15 cellular contexts compared by ENCODE assay signal in genomic region chr17:728911-729310, GRCh38. TPM values are rescaled to one million over a fixed set of nuclear protein-coding genes. Genes with fewer than 3 reads are reported as not detected.
DNase-seq lines count a peak whose midpoint lies in the region; ATAC-seq and TF ChIP-seq lines count a peak whose summit lies in the region.
"Had no signal": no experiment of that assay in that cellular context is flagged by ENCODE, and none has a peak within 500 bp of the region (broad histone marks: within the 10 kb centered on the region; RNA-seq: fewer than 3 reads in every experiment).

No MANE protein-coding gene starts in this region.

- ATAC-seq in PC-3 (no peak), HG02759 (IDR thresholded peaks at IDR 0.05; ENCODE audit: unreplicated experiment) (no peak), GM21723 (IDR thresholded peaks at IDR 0.05; ENCODE audit: unreplicated experiment) (no peak)
- ATAC-seq: CD8-positive, alpha-beta T cell had no signal

- CTCF ChIA-PET in PC-3 (lab: Charles Lee), result no interaction called here

- no peaks in the 10 kb centered on the region for H3K36me3 ChIP-seq in PC-3 (ENCODE audit: low read depth, low read length)
- no peaks in the 10 kb centered on the region for H3K36me3 ChIP-seq in esophagus squamous epithelium
- no peaks in the 10 kb centered on the region for H3K36me3 ChIP-seq in brain microvascular endothelial cell (replicated peaks)
- H3K36me3 ChIP-seq: Peyer's patch had no signal

- H3K27me3 ChIP-seq in PC-3 (ENCODE audit: low read length) (no peaks in the 10 kb centered on the region), esophagus squamous epithelium (no peaks in the 10 kb centered on the region), brain microvascular endothelial cell (replicated peaks) (no peaks in the 10 kb centered on the region)
- H3K27me3 ChIP-seq: Peyer's patch had no signal

- 59 to 65% methylated on average over 5 of the region's 5 CpGs for WGBS in esophagus squamous epithelium, 2 donors

- H3K4me1 ChIP-seq in PC-3 (ENCODE audit: insufficient read depth, low read length) (peaks cover 25% of the 10 kb centered on the region), esophagus squamous epithelium (peaks cover 22 to 69% (median 23%) of the 10 kb centered on the region in 3 donors)

- BruUV-seq in PC-3 (replicated peaks; lab: Mats Ljungman, UMichigan), result no TSS peak

- no peak for TF ChIP-seq CTCF in PC-3 (conservative IDR thresholded peaks at IDR 0.05; ENCODE audit: low read depth, low read length)
- TF ChIP-seq CTCF in esophagus squamous epithelium (IDR thresholded peaks at IDR 0.05), result no peak
- no peak for TF ChIP-seq CTCF in brain microvascular endothelial cell (IDR thresholded peaks at IDR 0.05; ENCODE audit: low read depth, low read length, missing control alignments)

- H3K4me2 ChIP-seq in PC-3 (ENCODE audit: low read length), result peak overlapping the region; percentile 57; the same call in 1 of the 2 replicates

- H3K27ac ChIP-seq in PC-3 (ENCODE audit: low read length), result peak overlapping the region; percentile 10
- peak overlapping the region; percentile 81 to 96 (median 89) for H3K27ac ChIP-seq in esophagus squamous epithelium
- H3K27ac ChIP-seq in brain microvascular endothelial cell, result no peak overlapping the region
- no peak overlapping the region for H3K27ac ChIP-seq in caudate nucleus (ENCODE audit: low read depth, low read length)
- H3K27ac ChIP-seq: Peyer's patch had no signal

- H3K4me3 ChIP-seq in PC-3 (ENCODE audit: low read length), result no peak overlapping the region
- H3K4me3 ChIP-seq in esophagus squamous epithelium, result no peak overlapping the region
- H3K4me3 ChIP-seq in brain microvascular endothelial cell (ENCODE audit: low read depth, low read length), result no peak overlapping the region
- H3K4me3 ChIP-seq: Peyer's patch had no signal

- H3K79me2 ChIP-seq in PC-3 (ENCODE audit: low read length), result peaks cover 16% of the 10 kb centered on the region

- H3K9me2 ChIP-seq in PC-3 (replicated peaks; ENCODE audit: low read length), result no peaks in the 10 kb centered on the region

- in situ Hi-C loops in brain microvascular endothelial cell (cut with HindIII; ENCODE audit: low pct_ligation_motif_present, low sequenced_read_pairs), result no loop called here

- H4K20me1 ChIP-seq in PC-3 (ENCODE audit: low read length), result no peaks in the 10 kb centered on the region

- H3K9me3 ChIP-seq in PC-3 (ENCODE audit: low read length) (no peaks in the 10 kb centered on the region), esophagus squamous epithelium (no peaks in the 10 kb centered on the region)
- H3K9me3 ChIP-seq: Peyer's patch had no signal

- DNase-seq in HPDE6-E6E7 (ENCODE audit: extremely low spot score), result peak; percentile 92
- peak; percentile 61 for DNase-seq in PC-3
- no peak for DNase-seq in esophagus squamous epithelium (lab: John Stamatoyannopoulos, UW)
- peak; percentile 80 for DNase-seq in renal cortical epithelial cell (ENCODE audit: low read depth)
- DNase-seq in brain microvascular endothelial cell, result no peak
- no peak for DNase-seq in caudate nucleus (lab: John Stamatoyannopoulos, UW)
- DNase-seq: CD8-positive, alpha-beta T cell; H9; Karpas-422; NCI-H1930; NCI-H510A; Peyer's patch; SIG-M5 had no signal

- TF ChIP-seq POLR2A in esophagus squamous epithelium (IDR thresholded peaks at IDR 0.05), result no peak

- no peaks in the 10 kb centered on the region for H3F3A ChIP-seq in PC-3 (ENCODE audit: low read length, unreplicated experiment)

- POLR2A ChIA-PET in PC-3 (lab: Charles Lee; ENCODE audit: unreplicated experiment), result no interaction called here

- H3K9ac ChIP-seq in PC-3 (ENCODE audit: low read length), result no peak overlapping the region

- no peak overlapping the region for H2AFZ ChIP-seq in PC-3 (ENCODE audit: low read length)

- intact Hi-C loops in PC-3 (cut with micrococcal nuclease) (no loop called here), esophagus squamous epithelium (cut with DNase I) (no loop called here)

RNA-seq across cellular contexts. Expression of gene TLCD3A, which starts 3.5 kb away (rescaled TPM):
- 10.0 and 13.9 TPM in 2 replicates for total RNA-seq in PC-3 (2014; rRNA removed)
- 10 to 100 TPM; 12.7 to 31.9 (median 20.9) TPM for total RNA-seq in esophagus squamous epithelium
- 21.6 and 26.0 TPM in 2 replicates for total RNA-seq in renal cortical epithelial cell

RNA-seq across cellular contexts. Expression of gene VPS53, which starts 14.3 kb away (rescaled TPM):
- 14.5 and 21.9 TPM in 2 replicates for total RNA-seq in PC-3 (2014; rRNA removed)
- total RNA-seq in esophagus squamous epithelium, result 10 to 100 TPM; 20.9 to 28.8 (median 27.6) TPM
- 14.8 and 35.5 TPM in 2 replicates for total RNA-seq in renal cortical epithelial cell

RNA-seq across cellular contexts. Expression of gene GEMIN4, which starts 23.2 kb away (rescaled TPM):
- total RNA-seq in PC-3 (2014; rRNA removed) (24.6 and 25.0 TPM in 2 replicates), esophagus squamous epithelium (10 to 100 TPM; 16.6 to 33.0 (median 20.1) TPM), renal cortical epithelial cell (8.7 and 15.2 TPM in 2 replicates)

RNA-seq across cellular contexts. Expression of gene GLOD4, which starts 53.2 kb away (rescaled TPM):
- total RNA-seq in PC-3 (2014; rRNA removed), result 33.8 and 40.6 TPM in 2 replicates
- total RNA-seq in esophagus squamous epithelium, result 10 to 100 TPM; 37.4 to 89.2 (median 46.0) TPM
- total RNA-seq in renal cortical epithelial cell, result 107 and 133 TPM in 2 replicates

RNA-seq across cellular contexts. Expression of gene MRM3, which starts 53.2 kb away (rescaled TPM):
- total RNA-seq in PC-3 (2014; rRNA removed) (32.1 and 40.4 TPM in 2 replicates), esophagus squamous epithelium (10 to 100 TPM; 15.7 to 25.7 (median 18.7) TPM), renal cortical epithelial cell (17.2 and 18.8 TPM in 2 replicates)

Comparison
In these comparisons a context has a peak if more than half of its experiments do, and no peak if none do; other contexts are left out.
1. DNase-seq: peak in HPDE6-E6E7 (single experiment), PC-3 (single experiment) and renal cortical epithelial cell (single experiment); none in esophagus squamous epithelium (single experiment), brain microvascular endothelial cell (single experiment) and caudate nucleus (0 of 61).
2. H3K27ac ChIP-seq: peak in PC-3 (single experiment) and esophagus squamous epithelium (4 of 4); none in brain microvascular endothelial cell (single experiment) and caudate nucleus (single experiment).